Comparison of ENCODE assay signal across 14 cellular contexts in the genomic region with DNA sequence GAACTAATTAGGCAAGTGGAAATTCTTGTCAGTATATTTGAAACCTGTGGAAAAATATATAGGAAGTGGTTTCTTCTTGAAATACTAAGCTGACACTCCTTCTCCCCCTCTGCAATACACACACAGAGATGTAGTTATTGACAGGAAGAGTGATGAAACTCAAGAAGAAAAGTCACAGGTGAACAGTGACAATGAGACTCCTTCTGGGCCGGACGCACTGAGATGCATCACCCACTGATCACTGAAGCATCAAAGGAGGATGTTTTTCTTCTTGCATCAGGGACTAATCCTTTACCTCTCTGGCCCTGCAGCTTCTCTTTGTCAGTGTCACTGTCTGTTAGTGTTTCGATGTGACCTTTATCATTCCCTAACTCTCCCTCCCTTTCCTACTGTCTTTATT.
DNase-seq lines count a peak whose midpoint lies in the region; ATAC-seq and TF ChIP-seq lines count a peak whose summit lies in the region.
"Had no signal": no experiment of that assay in that cellular context is flagged by ENCODE, and none has a peak within 500 bp of the region (broad histone marks: within the 10 kb centered on the region; RNA-seq: fewer than 3 reads in every experiment).

No MANE protein-coding gene starts in this region.

- TF ChIP-seq CTCF in OCI-LY7 (conservative IDR thresholded peaks at IDR 0.05; ENCODE audit: low read length) = no peak

- in situ Hi-C loops in KBM-7 (cut with MboI; ENCODE audit: low pct_unique_long_range_greater_than_20kb, low sequenced_read_pairs) = no loop called here

- CTCF ChIA-PET in OCI-LY7 (lab: Charles Lee; ENCODE audit: unreplicated experiment) = no interaction called here

- DNase-seq in KBM-7 (peak; percentile 46), OCI-LY7 (ENCODE audit: low spot score) (no peak), glomerular visceral epithelial cell (ENCODE audit: extremely low spot score) (peak; percentile 37), NCI-H748 treated with DMSO at 0.1 percent for 48 hours (lab: John Stamatoyannopoulos, UW) (no peak), NCI-H1092 treated with DMSO at 0.1 percent for 48 hours (lab: John Stamatoyannopoulos, UW) (no peak)
- no peak for DNase-seq in natural killer cell treated with Interleukin-12 subunit alpha and Interleukin-12 subunit beta and Interleukin-15 and Interleukin-18, amount 100 ng/mL, for 72 hours (ENCODE audit: low spot score)
- DNase-seq: BE2C; Caco-2; CD8-positive, alpha-beta memory T cell; DMS53; GF-D8 had no signal

- H3K9me3 Mint-ChIP-seq in natural killer cell treated with Interleukin-12 subunit alpha and Interleukin-12 subunit beta and Interleukin-15 and Interleukin-18, amount 100 ng/mL, for 72 hours = peaks cover 13% of the 10 kb centered on the region

- no peaks in the 10 kb centered on the region for H3K36me3 ChIP-seq in OCI-LY7 (ENCODE audit: insufficient read depth, low read length)
- H3K36me3 ChIP-seq: BE2C, HAP-1 had no signal

- H3K4me3 ChIP-seq in OCI-LY7 (ENCODE audit: low read depth, low read length, poor library complexity, severe bottlenecking) = no peak overlapping the region
- H3K4me3 ChIP-seq: A549, HAP-1 had no signal

- peak; percentile 41 to 70 for ATAC-seq in natural killer cell treated with Interleukin-12 subunit alpha and Interleukin-12 subunit beta and Interleukin-15 and Interleukin-18, amount 100 ng/mL, for 72 hours
- ATAC-seq in GM18909 (IDR thresholded peaks at IDR 0.05; ENCODE audit: poor library complexity, unreplicated experiment) = no peak
- ATAC-seq: A549 had no signal

- no peak overlapping the region for H3K4me3 Mint-ChIP-seq in natural killer cell treated with Interleukin-12 subunit alpha and Interleukin-12 subunit beta and Interleukin-15 and Interleukin-18, amount 100 ng/mL, for 72 hours
- H3K4me3 Mint-ChIP-seq: CD8-positive, alpha-beta memory T cell had no signal

- H3K36me3 Mint-ChIP-seq in natural killer cell treated with Interleukin-12 subunit alpha and Interleukin-12 subunit beta and Interleukin-15 and Interleukin-18, amount 100 ng/mL, for 72 hours = peaks cover 11% of the 10 kb centered on the region
- H3K36me3 Mint-ChIP-seq: CD8-positive, alpha-beta memory T cell had no signal

- H3K27ac Mint-ChIP-seq in natural killer cell treated with Interleukin-12 subunit alpha and Interleukin-12 subunit beta and Interleukin-15 and Interleukin-18, amount 100 ng/mL, for 72 hours = peak overlapping the region; percentile 23 to 80
- H3K27ac Mint-ChIP-seq: CD8-positive, alpha-beta memory T cell had no signal

- no peaks in the 10 kb centered on the region for H3K4me1 ChIP-seq in OCI-LY7 (ENCODE audit: insufficient read depth, low read length, poor library complexity, severe bottlenecking)
- H3K4me1 ChIP-seq: A549, BE2C, Caco-2, HAP-1 had no signal

- peaks cover 0 to 10% of the 10 kb centered on the region in 2 donors for H3K4me1 Mint-ChIP-seq in natural killer cell treated with Interleukin-12 subunit alpha and Interleukin-12 subunit beta and Interleukin-15 and Interleukin-18, amount 100 ng/mL, for 72 hours (ENCODE audit: low read depth in 2 of 2)
- H3K4me1 Mint-ChIP-seq: CD8-positive, alpha-beta memory T cell had no signal

- intact Hi-C loops in OCI-LY7 (cut with micrococcal nuclease; ENCODE audit: unreplicated experiment) = no loop called here

- H3K4me2 ChIP-seq in OCI-LY7 (ENCODE audit: low read length) = 0 out of 2 replicates have a peak overlapping the region, but pooled peaks have one; percentile 0
- H3K4me2 ChIP-seq: A549 had no signal

- H3K27ac ChIP-seq in OCI-LY7 (ENCODE audit: low read depth, low read length, poor library complexity, severe bottlenecking) = no peak overlapping the region
- H3K27ac ChIP-seq: A549 had no signal

- no peaks in the 10 kb centered on the region for H3K9me2 ChIP-seq in OCI-LY7 (ENCODE audit: insufficient read depth, low read length)

- BruUV-seq in OCI-LY7 (replicated peaks; lab: Mats Ljungman, UMichigan) = no TSS peak

- no peaks in the 10 kb centered on the region for H3K79me2 ChIP-seq in OCI-LY7 (ENCODE audit: insufficient read depth, low read depth, low read length)

- no peaks in the 10 kb centered on the region for H3K27me3 Mint-ChIP-seq in natural killer cell treated with Interleukin-12 subunit alpha and Interleukin-12 subunit beta and Interleukin-15 and Interleukin-18, amount 100 ng/mL, for 72 hours
- H3K27me3 Mint-ChIP-seq: CD8-positive, alpha-beta memory T cell had no signal

- POLR2A ChIA-PET in OCI-LY7 (lab: Charles Lee) = no interaction called here

- no peak overlapping the region for H2AFZ ChIP-seq in OCI-LY7 (ENCODE audit: low read length)

- no peaks in the 10 kb centered on the region for H3K9me3 ChIP-seq in OCI-LY7 (ENCODE audit: low read length)
- H3K9me3 ChIP-seq: A549, BE2C, Caco-2, HAP-1 had no signal

- H4K20me1 ChIP-seq in OCI-LY7 (ENCODE audit: insufficient read depth, low read length) = no peaks in the 10 kb centered on the region

Comparison
In these comparisons a context has a peak if more than half of its experiments do, and no peak if none do; other contexts are left out.
1. DNase-seq: peak in KBM-7 (single experiment) and glomerular visceral epithelial cell (single experiment); none in OCI-LY7 (single experiment), natural killer cell treated with Interleukin-12 subunit alpha and Interleukin-12 subunit beta and Interleukin-15 and Interleukin-18, amount 100 ng/mL, for 72 hours (single experiment), NCI-H748 treated with DMSO at 0.1 percent for 48 hours (single experiment) and NCI-H1092 treated with DMSO at 0.1 percent for 48 hours (single experiment).